Comparison of ENCODE assay signal across 19 cellular contexts in the genomic region with DNA sequence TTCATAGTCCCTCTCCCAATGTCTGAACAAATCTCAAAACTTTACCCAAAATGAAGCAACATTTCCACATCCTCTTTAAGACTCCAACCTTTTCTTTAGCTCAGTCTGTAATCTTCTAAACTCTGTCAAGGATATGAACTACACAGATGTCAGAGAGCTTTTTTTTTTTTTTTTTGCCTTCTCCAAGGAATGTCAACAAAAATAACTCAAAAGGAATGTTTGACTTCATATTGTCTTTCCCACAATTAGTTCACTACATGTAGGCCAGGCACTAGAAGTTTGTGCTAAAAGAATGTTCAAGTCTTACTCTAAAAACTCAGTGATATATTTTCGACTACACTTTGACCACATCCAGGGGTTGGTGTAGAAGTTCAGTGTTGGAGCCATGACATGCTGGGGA. TPM values are rescaled to one million over a fixed set of nuclear protein-coding genes. Genes with fewer than 3 reads are reported as not detected.
DNase-seq lines count a peak whose midpoint lies in the region; ATAC-seq and TF ChIP-seq lines count a peak whose summit lies in the region.
"Had no signal": no experiment of that assay in that cellular context is flagged by ENCODE, and none has a peak within 500 bp of the region (broad histone marks: within the 10 kb centered on the region; RNA-seq: fewer than 3 reads in every experiment).

No MANE protein-coding gene starts in this region.

- CTCF ChIA-PET in activated CD4-positive, alpha-beta T cell treated with anti-CD3 and anti-CD28 coated beads, Interleukin-2, amount 10 ng/mL, durations not matched to agents 7 days and 5 days (lab: Charles Lee) = no interaction called here

- no peak overlapping the region for H3K27ac Mint-ChIP-seq in activated CD4-positive, alpha-beta T cell treated with anti-CD3 and anti-CD28 coated beads, Interleukin-2, amount 10 ng/mL, durations not matched to agents 7 days and 5 days
- H3K27ac Mint-ChIP-seq: activated naive CD4-positive, alpha-beta T cell treated with anti-CD3 and anti-CD28 coated beads for 36 hours; naive thymus-derived CD8-positive, alpha-beta T cell had no signal

- H3K9me3 Mint-ChIP-seq in activated CD4-positive, alpha-beta T cell treated with anti-CD3 and anti-CD28 coated beads, Interleukin-2, amount 10 ng/mL, durations not matched to agents 7 days and 5 days = no peaks in the 10 kb centered on the region
- H3K9me3 Mint-ChIP-seq: activated naive CD4-positive, alpha-beta T cell treated with anti-CD3 and anti-CD28 coated beads for 36 hours; central memory CD8-positive, alpha-beta T cell had no signal

- no peaks in the 10 kb centered on the region for H3K36me3 Mint-ChIP-seq in activated CD4-positive, alpha-beta T cell treated with anti-CD3 and anti-CD28 coated beads, Interleukin-2, amount 10 ng/mL, durations not matched to agents 7 days and 5 days (ENCODE audit: low read depth)
- H3K36me3 Mint-ChIP-seq: CD4-positive, CD25-positive, alpha-beta regulatory T cell; naive thymus-derived CD8-positive, alpha-beta T cell had no signal

- 79 to 88% methylated on average over 1 of the region's 1 CpG for WGBS in sigmoid colon, 2 donors

- in situ Hi-C loops in brain microvascular endothelial cell (cut with HindIII; ENCODE audit: low pct_ligation_motif_present, low sequenced_read_pairs) = no loop called here

- H3K36me3 ChIP-seq in brain microvascular endothelial cell (replicated peaks) (no peaks in the 10 kb centered on the region), sigmoid colon (peaks cover 0 to 31% (median 4%) of the 10 kb centered on the region in 4 donors)

- H3K4me1 Mint-ChIP-seq in activated CD4-positive, alpha-beta T cell treated with anti-CD3 and anti-CD28 coated beads, Interleukin-2, amount 10 ng/mL, durations not matched to agents 7 days and 5 days = no peaks in the 10 kb centered on the region
- H3K4me1 Mint-ChIP-seq: CD4-positive, CD25-positive, alpha-beta regulatory T cell; central memory CD8-positive, alpha-beta T cell; naive thymus-derived CD8-positive, alpha-beta T cell had no signal

- TF ChIP-seq CTCF in brain microvascular endothelial cell (IDR thresholded peaks at IDR 0.05; ENCODE audit: low read depth, low read length, missing control alignments) (no peak), fibroblast of villous mesenchyme (IDR thresholded peaks at IDR 0.05; ENCODE audit: insufficient read depth, low read depth, low read length) (no peak), sigmoid colon (IDR thresholded peaks at IDR 0.05) (no peak)

- no peaks in the 10 kb centered on the region for H3K27me3 Mint-ChIP-seq in activated CD4-positive, alpha-beta T cell treated with anti-CD3 and anti-CD28 coated beads, Interleukin-2, amount 10 ng/mL, durations not matched to agents 7 days and 5 days
- H3K27me3 Mint-ChIP-seq: CD4-positive, CD25-positive, alpha-beta regulatory T cell; central memory CD8-positive, alpha-beta T cell; naive thymus-derived CD8-positive, alpha-beta T cell had no signal

- no peak for ATAC-seq in HG03571 (IDR thresholded peaks at IDR 0.05; ENCODE audit: unreplicated experiment)
- ATAC-seq: foreskin keratinocyte; naive thymus-derived CD8-positive, alpha-beta T cell had no signal

- H3K9me3 ChIP-seq in sigmoid colon = no peaks in the 10 kb centered on the region
- H3K9me3 ChIP-seq: right atrium auricular region had no signal

- intact Hi-C loops in sigmoid colon (cut with DNase I) = no loop called here

- no peaks in the 10 kb centered on the region for H3K27me3 ChIP-seq in brain microvascular endothelial cell (replicated peaks)
- no peaks in the 10 kb centered on the region for H3K27me3 ChIP-seq in sigmoid colon
- H3K27me3 ChIP-seq: right atrium auricular region had no signal

- TF ChIP-seq POLR2A in sigmoid colon (IDR thresholded peaks at IDR 0.05) = no peak

- POLR2A ChIA-PET in activated CD4-positive, alpha-beta T cell treated with anti-CD3 and anti-CD28 coated beads, Interleukin-2, amount 10 ng/mL, durations not matched to agents 7 days and 5 days (lab: Charles Lee) = no interaction called here

- H3K27ac ChIP-seq in brain microvascular endothelial cell = no peak overlapping the region
- peak overlapping the region; percentile 43 to 67 (median 50) for H3K27ac ChIP-seq in sigmoid colon
- H3K27ac ChIP-seq: foreskin keratinocyte, VCaP had no signal

- peaks cover 0 to 34% (median 30%) of the 10 kb centered on the region in 4 donors for H3K4me1 ChIP-seq in sigmoid colon
- H3K4me1 ChIP-seq: foreskin keratinocyte had no signal

- no peak overlapping the region for H3K4me3 ChIP-seq in brain microvascular endothelial cell (ENCODE audit: low read depth, low read length)
- H3K4me3 ChIP-seq in fibroblast of villous mesenchyme (ENCODE audit: low read depth, low read length) = no peak overlapping the region
- no peak overlapping the region for H3K4me3 ChIP-seq in sigmoid colon
- H3K4me3 ChIP-seq: right atrium auricular region had no signal

- DNase-seq in GM04503 (ENCODE audit: low read depth) (peak; percentile 78), brain microvascular endothelial cell (peak; percentile 16), fibroblast of villous mesenchyme (ENCODE audit: low read depth) (peak; percentile 80), sigmoid colon (no peak), globus pallidus (ENCODE audit: low spot score) (no peak), NCI-H1105 (lab: John Stamatoyannopoulos, UW) (no peak)
- DNase-seq in activated CD4-positive, alpha-beta T cell treated with anti-CD3 and anti-CD28 coated beads, Interleukin-2, amount 10 ng/mL, durations not matched to agents 7 days and 5 days = no peak
- DNase-seq: activated naive CD4-positive, alpha-beta T cell treated with anti-CD3 and anti-CD28 coated beads for 36 hours; CD4-positive, CD25-positive, alpha-beta regulatory T cell; foreskin keratinocyte; KBM-7; naive thymus-derived CD8-positive, alpha-beta T cell; NCI-H1436; NCI-H510A; stimulated activated naive CD4-positive, alpha-beta T cell had no signal

- no peak for TF ChIP-seq EP300 in sigmoid colon (IDR thresholded peaks at IDR 0.05)

- H3K4me3 Mint-ChIP-seq in activated CD4-positive, alpha-beta T cell treated with anti-CD3 and anti-CD28 coated beads, Interleukin-2, amount 10 ng/mL, durations not matched to agents 7 days and 5 days = no peak overlapping the region
- H3K4me3 Mint-ChIP-seq: activated naive CD4-positive, alpha-beta T cell treated with anti-CD3 and anti-CD28 coated beads for 36 hours; CD4-positive, CD25-positive, alpha-beta regulatory T cell; central memory CD8-positive, alpha-beta T cell; naive thymus-derived CD8-positive, alpha-beta T cell had no signal

RNA-seq across cellular contexts. Expression of a gene that starts 37.1 kb away (rescaled TPM):
- total RNA-seq in fibroblast of villous mesenchyme (1.7 and 1.9 TPM in 2 replicates), sigmoid colon (10 to 100 TPM; 16.1 to 61.6 (median 31.6) TPM)
- polyA plus RNA-seq in sigmoid colon = 10 to 100 TPM in 1 of 3 donors, 1 to 10 TPM in 2; 1.2 to 15.4 (median 1.8) TPM
- not detected for total RNA-seq in activated CD4-positive, alpha-beta T cell treated with anti-CD3 and anti-CD28 coated beads, Interleukin-2, amount 10 ng/mL, durations not matched to agents 7 days and 5 days
- total RNA-seq: activated naive CD4-positive, alpha-beta T cell treated with anti-CD3 and anti-CD28 coated beads for 36 hours; naive thymus-derived CD8-positive, alpha-beta T cell had no signal
- polyA plus RNA-seq: CD4-positive, CD25-positive, alpha-beta regulatory T cell; naive thymus-derived CD8-positive, alpha-beta T cell had no signal

Comparison
In these comparisons a context has a peak if more than half of its experiments do, and no peak if none do; other contexts are left out.
1. DNase-seq: peak in GM04503 (single experiment), brain microvascular endothelial cell (single experiment) and fibroblast of villous mesenchyme (single experiment); none in sigmoid colon (single experiment), globus pallidus (single experiment), activated CD4-positive, alpha-beta T cell treated with anti-CD3 and anti-CD28 coated beads, Interleukin-2, amount 10 ng/mL, durations not matched to agents 7 days and 5 days (single experiment) and NCI-H1105 (single experiment).